26 cellular contexts compared by ENCODE assay signal in genomic region chr17:11898526-11899235, GRCh38.
"Had no signal": no experiment of that assay in that cellular context is flagged by ENCODE, and none has a peak within 500 bp of the region (broad histone marks: within the 10 kb centered on the region; RNA-seq: fewer than 3 reads in every experiment).

No MANE protein-coding gene starts in this region.

- H3K4me3 Mint-ChIP-seq: activated naive CD8-positive, alpha-beta T cell treated with anti-CD3 and anti-CD28 coated beads, Interleukin-2, amount 50 U/mL, for 24 hours; T-helper 17 cell; type B pancreatic cell had no signal

- DNase-seq: activated CD4-positive, alpha-beta T cell treated with anti-CD3 and anti-CD28 coated beads for 4 hours; activated CD4-positive, alpha-beta T cell treated with anti-CD3 and anti-CD28 coated beads, Interleukin-2, amount 50 U/mL, for 48 hours; activated CD4-positive, CD25-positive, alpha-beta regulatory T cell; activated effector memory CD4-positive, alpha-beta T cell treated with anti-CD3 and anti-CD28 coated beads, Interleukin-2, amount 50 U/mL, for 16 hours; activated naive CD4-positive, alpha-beta T cell treated with anti-CD3 and anti-CD28 coated beads, Interleukin-2, amount 50 U/mL, for 16 hours; activated naive CD8-positive, alpha-beta T cell treated with anti-CD3 and anti-CD28 coated beads, Interleukin-2, amount 50 U/mL, for 24 hours; brain microvascular endothelial cell; central memory CD4-positive, alpha-beta T cell; esophagus squamous epithelium; gastrocnemius medialis; left cardiac atrium; mucosa of descending colon; ovary; spleen; stimulated activated CD4-positive, alpha-beta T cell treated with anti-CD3 and anti-CD28 coated beads, Interleukin-4, amount 100 ng/mL, for 24 hours; stimulated activated naive CD4-positive, alpha-beta T cell treated with Interleukin-2 at 50 U/mL for 16 hours; SW 1271; T-helper 17 cell had no signal

- H3K27me3 ChIP-seq: brain microvascular endothelial cell, dorsolateral prefrontal cortex, esophagus squamous epithelium, gastrocnemius medialis, heart left ventricle, ovary, right atrium auricular region had no signal

- H3K4me1 Mint-ChIP-seq: activated naive CD8-positive, alpha-beta T cell treated with anti-CD3 and anti-CD28 coated beads, Interleukin-2, amount 50 U/mL, for 24 hours; T-helper 17 cell had no signal

- H3K27me3 Mint-ChIP-seq: activated naive CD8-positive, alpha-beta T cell treated with anti-CD3 and anti-CD28 coated beads, Interleukin-2, amount 50 U/mL, for 24 hours; type B pancreatic cell had no signal

- ATAC-seq: activated naive CD8-positive, alpha-beta T cell treated with anti-CD3 and anti-CD28 coated beads, Interleukin-2, amount 50 U/mL, for 24 hours; gastrocnemius medialis; mucosa of descending colon; T-helper 17 cell had no signal

- H3K36me3 ChIP-seq: brain microvascular endothelial cell, esophagus squamous epithelium, gastrocnemius medialis, heart left ventricle, ovary, prostate gland, right atrium auricular region, spleen, thoracic aorta had no signal

- H3K27ac Mint-ChIP-seq: activated naive CD8-positive, alpha-beta T cell treated with anti-CD3 and anti-CD28 coated beads, Interleukin-2, amount 50 U/mL, for 24 hours; T-helper 17 cell; type B pancreatic cell had no signal

- H3K9me3 Mint-ChIP-seq: activated naive CD8-positive, alpha-beta T cell treated with anti-CD3 and anti-CD28 coated beads, Interleukin-2, amount 50 U/mL, for 24 hours had no signal

- FAIRE-seq: colon, islet of Langerhans had no signal

- H3K36me3 Mint-ChIP-seq: type B pancreatic cell had no signal

- H3K4me3 ChIP-seq: dorsolateral prefrontal cortex, gastrocnemius medialis, heart left ventricle, mucosa of descending colon, ovary, prostate gland, right atrium auricular region, spleen, thoracic aorta had no signal
